ENCODE assay signal across 13 cellular contexts in the genomic region with DNA sequence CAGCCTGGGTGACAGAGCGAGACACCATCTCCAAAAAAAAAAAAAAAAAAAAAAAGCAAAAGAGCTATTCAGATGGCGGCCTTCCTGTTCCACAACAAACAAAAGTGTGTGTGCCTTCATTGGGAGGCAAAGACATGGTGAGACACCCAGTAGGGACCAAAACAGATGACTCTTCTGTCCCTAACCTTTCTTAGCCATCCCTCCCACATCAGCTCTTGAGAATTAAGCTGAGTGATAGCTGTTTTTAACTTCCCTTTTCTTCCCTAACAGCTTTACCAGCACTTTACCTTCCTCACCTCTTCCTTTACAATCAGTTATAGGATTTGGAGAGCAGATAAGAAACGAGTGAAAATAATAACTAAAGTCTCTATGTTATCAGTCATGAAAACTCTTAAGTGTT.
"Had no signal": no experiment of that assay in that cellular context is flagged by ENCODE, and none has a peak within 500 bp of the region (broad histone marks: within the 10 kb centered on the region; RNA-seq: fewer than 3 reads in every experiment).

No MANE protein-coding gene starts in this region.

- H3K4me1 ChIP-seq: testis, upper lobe of right lung had no signal

- H3K27me3 ChIP-seq: adrenal gland, left lung, testis, upper lobe of right lung had no signal

- ATAC-seq: activated CD8-positive, alpha-beta T cell treated with anti-CD3 and anti-CD28 coated beads, Interleukin-2, amount 10 ng/mL, durations not matched to agents 7 days and 5 days; left lung; stimulated activated naive CD8-positive, alpha-beta T cell treated with anti-CD3 and anti-CD28 coated beads, Interleukin-15, amount 100 ng/mL, for 72 hours; upper lobe of right lung had no signal

- H3K4me3 ChIP-seq: adrenal gland, left lung, testis, upper lobe of right lung had no signal

- H3K27ac ChIP-seq: adrenal gland, left lung, testis, upper lobe of right lung, WERI-Rb-1 had no signal

- DNase-seq: activated CD4-positive, alpha-beta T cell treated with anti-CD3 and anti-CD28 coated beads for 4 hours; activated CD8-positive, alpha-beta memory T cell treated with anti-CD3 and anti-CD28 coated beads, Interleukin-2, amount 50 U/mL, for 48 hours; activated CD8-positive, alpha-beta T cell treated with anti-CD3 and anti-CD28 coated beads, Interleukin-2, amount 10 ng/mL, durations not matched to agents 7 days and 5 days; activated naive CD4-positive, alpha-beta T cell treated with Interleukin-2 at 50 U/mL for 16 hours; adrenal gland; foreskin melanocyte; left lung; mesenchymal stem cell; stimulated activated CD4-positive, alpha-beta T cell treated with anti-CD3 and anti-CD28 coated beads, Interleukin-2, amount 100 ng/mL, for 48 hours; stimulated activated naive CD8-positive, alpha-beta T cell treated with anti-CD3 and anti-CD28 coated beads, Interleukin-15, amount 100 ng/mL, for 72 hours; testis; upper lobe of right lung; WERI-Rb-1 had no signal
